Comparison of ENCODE assay signal across 11 cellular contexts in the genomic region with DNA sequence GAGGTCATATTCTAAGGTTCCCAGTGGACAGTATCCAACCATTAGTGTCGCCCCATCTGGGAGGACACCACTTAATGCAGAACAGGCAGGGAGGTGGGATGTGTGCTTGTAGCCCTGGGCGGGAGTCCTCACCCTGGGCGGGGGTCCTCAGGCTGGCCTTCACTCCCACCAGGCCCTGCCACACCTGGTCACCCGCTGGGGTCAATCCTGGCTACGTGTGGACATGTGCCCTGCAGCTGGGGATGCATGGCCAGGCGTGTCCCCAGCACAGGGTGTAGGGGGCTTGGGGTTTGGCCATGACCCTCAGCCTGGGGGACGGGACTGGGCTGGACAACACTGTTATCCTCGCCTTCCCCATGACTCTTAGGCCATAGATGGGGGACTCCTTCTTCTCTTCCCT. TPM values are rescaled to one million over a fixed set of nuclear protein-coding genes. Genes with fewer than 3 reads are reported as not detected.
"Had no signal": no experiment of that assay in that cellular context is flagged by ENCODE, and none has a peak within 500 bp of the region (broad histone marks: within the 10 kb centered on the region; RNA-seq: fewer than 3 reads in every experiment).

No MANE protein-coding gene starts in this region.

- H3K4me1 ChIP-seq: HAP-1 had no signal

- H3K9ac ChIP-seq: GM23248 had no signal

- H3K4me3 ChIP-seq: GM23248, HAP-1 had no signal

- H2AFZ ChIP-seq: GM23248 had no signal

- H3K9me3 ChIP-seq: HAP-1 had no signal

- ATAC-seq: HCT116, HepG2 had no signal

- H3K36me3 ChIP-seq: HAP-1 had no signal

- DNase-seq: GM23248, GOT3, H7, HFFc6 had no signal

- H3K27ac ChIP-seq: GM23248, HL-60 had no signal

RNA-seq across cellular contexts. Expression of a gene that starts 18.8 kb away (rescaled TPM):
- total RNA-seq: GM23248, H4, H7, HepG2, HFFc6 had no signal
- polyA plus RNA-seq: GM23248, IgD-negative memory B cell had no signal

RNA-seq across cellular contexts. Expression of a gene that starts 19.3 kb away (rescaled TPM):
- total RNA-seq: GM23248, HFFc6, HT1080 had no signal
- polyA plus RNA-seq: GM23248 had no signal

RNA-seq across cellular contexts. Expression of a gene that starts 48.4 kb away (rescaled TPM):
- total RNA-seq: HepG2 had no signal
- polyA plus RNA-seq: HepG2 had no signal
